ENCODE assay signal across 12 cellular contexts in genomic region chr9:137115394-137116026, GRCh38. TPM values are rescaled to one million over a fixed set of nuclear protein-coding genes. Genes with fewer than 3 reads are reported as not detected.
DNase-seq lines count a peak whose midpoint lies in the region; ATAC-seq and TF ChIP-seq lines count a peak whose summit lies in the region.
"Had no signal": no experiment of that assay in that cellular context is flagged by ENCODE, and none has a peak within 500 bp of the region (broad histone marks: within the 10 kb centered on the region; RNA-seq: fewer than 3 reads in every experiment).

No MANE protein-coding gene starts in this region.

- H3K36me3 ChIP-seq in OCI-LY7 (ENCODE audit: insufficient read depth, low read length) (peaks cover 21% of the 10 kb centered on the region), esophagus squamous epithelium (peaks cover 4 to 30% (median 4%) of the 10 kb centered on the region in 3 donors)

- H3K9me3 ChIP-seq in OCI-LY7 (ENCODE audit: low read length) (no peaks in the 10 kb centered on the region), esophagus squamous epithelium (no peaks in the 10 kb centered on the region)
- H3K9me3 ChIP-seq: mucosa of descending colon, tibial nerve had no signal

- no peaks in the 10 kb centered on the region for H3K27me3 Mint-ChIP-seq in activated CD4-positive, alpha-beta T cell treated with anti-CD3 and anti-CD28 coated beads, Interleukin-2, amount 10 ng/mL, durations not matched to agents 24 days and 14 days
- no peaks in the 10 kb centered on the region for H3K27me3 Mint-ChIP-seq in stimulated activated memory B cell treated with anti-CD40 and anti-IgM and Interleukin-4, amounts not matched to agents 10 μg/mL and 1 μg/mL and 100 μg/mL, for 72 hours

- intact Hi-C loops in activated CD4-positive, alpha-beta T cell treated with anti-CD3 and anti-CD28 coated beads, Interleukin-2, amount 10 ng/mL, durations not matched to agents 24 days and 14 days (cut with micrococcal nuclease), result loop anchor here (2.0 kb wide), 2 partner anchors 13 to 29 kb away; partner anchors contain the start of gene MAN1B1
- intact Hi-C loops in OCI-LY7 (cut with micrococcal nuclease; ENCODE audit: unreplicated experiment) (loop anchor here (2.0 to 5.0 kb wide), 3 partner anchors 37 to 72 kb away; partner anchors contain the start of genes ANAPC2 and SSNA1), esophagus squamous epithelium (cut with DNase I) (loop anchor here (5.0 kb wide), 1 partner anchor 112 kb away; the partner anchor contains the start of genes CYSRT1 and RNF224)

- peaks cover 0 to 17% (median 0%) of the 10 kb centered on the region in 4 donors for H3K27me3 ChIP-seq in esophagus squamous epithelium
- H3K27me3 ChIP-seq: tibial nerve had no signal

- H3K4me3 Mint-ChIP-seq in activated CD4-positive, alpha-beta T cell treated with anti-CD3 and anti-CD28 coated beads, Interleukin-2, amount 10 ng/mL, durations not matched to agents 24 days and 14 days, result peak overlapping the region; percentile 67
- H3K4me3 Mint-ChIP-seq in stimulated activated memory B cell treated with anti-CD40 and anti-IgM and Interleukin-4, amounts not matched to agents 10 μg/mL and 1 μg/mL and 100 μg/mL, for 72 hours, result peak overlapping the region; percentile 69

- H3K9me3 Mint-ChIP-seq in activated CD4-positive, alpha-beta T cell treated with anti-CD3 and anti-CD28 coated beads, Interleukin-2, amount 10 ng/mL, durations not matched to agents 24 days and 14 days, result no peaks in the 10 kb centered on the region
- no peaks in the 10 kb centered on the region for H3K9me3 Mint-ChIP-seq in stimulated activated memory B cell treated with anti-CD40 and anti-IgM and Interleukin-4, amounts not matched to agents 10 μg/mL and 1 μg/mL and 100 μg/mL, for 72 hours

- TF ChIP-seq CTCF in OCI-LY7 (conservative IDR thresholded peaks at IDR 0.05; ENCODE audit: low read length) (peak; percentile 44; the same call in 1 of the 2 replicates), esophagus squamous epithelium (IDR thresholded peaks at IDR 0.05) (no peak)

- H3K79me2 ChIP-seq in OCI-LY7 (ENCODE audit: insufficient read depth, low read depth, low read length), result no peaks in the 10 kb centered on the region

- TF ChIP-seq POLR2A in esophagus squamous epithelium (IDR thresholded peaks at IDR 0.05), result no peak

- no peaks in the 10 kb centered on the region for H3K9me2 ChIP-seq in OCI-LY7 (ENCODE audit: insufficient read depth, low read length)

- H4K20me1 ChIP-seq in OCI-LY7 (ENCODE audit: insufficient read depth, low read length), result no peaks in the 10 kb centered on the region

- H3K4me1 ChIP-seq in OCI-LY7 (ENCODE audit: insufficient read depth, low read length, poor library complexity, severe bottlenecking) (peaks cover 41% of the 10 kb centered on the region), esophagus squamous epithelium (peaks cover 14 to 20% (median 15%) of the 10 kb centered on the region in 3 donors)

- peaks cover 8% of the 10 kb centered on the region for H3K4me1 Mint-ChIP-seq in activated CD4-positive, alpha-beta T cell treated with anti-CD3 and anti-CD28 coated beads, Interleukin-2, amount 10 ng/mL, durations not matched to agents 24 days and 14 days
- H3K4me1 Mint-ChIP-seq in stimulated activated memory B cell treated with anti-CD40 and anti-IgM and Interleukin-4, amounts not matched to agents 10 μg/mL and 1 μg/mL and 100 μg/mL, for 72 hours, result peaks cover 23% of the 10 kb centered on the region

- POLR2A ChIA-PET in OCI-LY7 (lab: Charles Lee), result interaction anchor here (0.5 to 1.2 kb wide), 3 partner anchors 13 to 74 kb away, joined by 3 to 4 read pairs (median 4); partner anchors contain the start of gene SAPCD2

- H3K27ac ChIP-seq in OCI-LY7 (ENCODE audit: low read depth, low read length, poor library complexity, severe bottlenecking), result no peak overlapping the region
- no peak overlapping the region for H3K27ac ChIP-seq in esophagus squamous epithelium

- WGBS in esophagus squamous epithelium, 2 donors, result 70 to 73% methylated on average over 2 to 9 of the region's 21 CpGs

- CTCF ChIA-PET in OCI-LY7 (lab: Charles Lee; ENCODE audit: unreplicated experiment), result interaction anchor here (0.5 kb wide), 1 partner anchor 104 kb away, joined by 3 read pairs; no protein-coding TSS in a partner anchor

- peak overlapping the region; percentile 71 for H3K4me2 ChIP-seq in OCI-LY7 (ENCODE audit: low read length)

- H3K27ac Mint-ChIP-seq in activated CD4-positive, alpha-beta T cell treated with anti-CD3 and anti-CD28 coated beads, Interleukin-2, amount 10 ng/mL, durations not matched to agents 24 days and 14 days, result no peak overlapping the region
- H3K27ac Mint-ChIP-seq in stimulated activated memory B cell treated with anti-CD40 and anti-IgM and Interleukin-4, amounts not matched to agents 10 μg/mL and 1 μg/mL and 100 μg/mL, for 72 hours, result no peak overlapping the region

- no TSS peak for BruUV-seq in OCI-LY7 (replicated peaks; lab: Mats Ljungman, UMichigan)

- no peak overlapping the region for H2AFZ ChIP-seq in OCI-LY7 (ENCODE audit: low read length)

- H3K36me3 Mint-ChIP-seq in activated CD4-positive, alpha-beta T cell treated with anti-CD3 and anti-CD28 coated beads, Interleukin-2, amount 10 ng/mL, durations not matched to agents 24 days and 14 days (ENCODE audit: low read depth), result peaks cover 8% of the 10 kb centered on the region
- peaks cover 13% of the 10 kb centered on the region for H3K36me3 Mint-ChIP-seq in stimulated activated memory B cell treated with anti-CD40 and anti-IgM and Interleukin-4, amounts not matched to agents 10 μg/mL and 1 μg/mL and 100 μg/mL, for 72 hours

- peak overlapping the region; percentile 95 for H3K4me3 ChIP-seq in OCI-LY7 (ENCODE audit: low read depth, low read length, poor library complexity, severe bottlenecking)
- H3K4me3 ChIP-seq in esophagus squamous epithelium, result peak overlapping the region in 3 of 4 donors; percentile 57 to 94 (median 88)
- H3K4me3 ChIP-seq: mucosa of descending colon had no signal

- no peak for DNase-seq in activated CD4-positive, alpha-beta T cell treated with anti-CD3 and anti-CD28 coated beads, Interleukin-2, amount 10 ng/mL, durations not matched to agents 24 days and 14 days
- DNase-seq in activated CD4-positive, alpha-beta T cell treated with anti-CD3 and anti-CD28 coated beads, Interleukin-2, amount 50 U/mL, for 4 hours, result no peak
- DNase-seq in OCI-LY7 (ENCODE audit: low spot score) (no peak), esophagus squamous epithelium (lab: John Stamatoyannopoulos, UW) (no peak), NCI-H2107 (lab: John Stamatoyannopoulos, UW) (no peak), T-helper 1 cell (no peak)
- DNase-seq: activated CD4-positive, alpha-beta T cell treated with anti-CD3 and anti-CD28 coated beads for 4 hours had no signal

- no peak for ATAC-seq in stimulated activated memory B cell treated with anti-CD40 and anti-IgM and Interleukin-4, amounts not matched to agents 10 μg/mL and 1 μg/mL and 100 μg/mL, for 72 hours
- no peak for ATAC-seq in activated CD4-positive, CD25-positive, alpha-beta regulatory T cell treated with anti-CD3 and anti-CD28 coated beads, Interleukin-2, amount 50 U/mL, for 24 hours

RNA-seq across cellular contexts. Expression of gene DPP7, which starts 1.0 kb away (rescaled TPM):
- total RNA-seq in activated CD4-positive, alpha-beta T cell treated with anti-CD3 and anti-CD28 coated beads, Interleukin-2, amount 10 ng/mL, durations not matched to agents 24 days and 14 days, result 365 and 375 TPM in 2 replicates
- 173 and 182 TPM in 2 replicates for total RNA-seq in OCI-LY7 (2014; rRNA removed; shearing (Covaris generic))
- total RNA-seq in OCI-LY7 (2022) (154 TPM in 2 replicates), esophagus squamous epithelium (100 to 1,000 TPM in 1 of 4 donors, 10 to 100 TPM in 3; 41.1 to 109 (median 62.4) TPM)

RNA-seq across cellular contexts. Expression of gene GRIN1, which starts 23.4 kb away (rescaled TPM):
- total RNA-seq in activated CD4-positive, alpha-beta T cell treated with anti-CD3 and anti-CD28 coated beads, Interleukin-2, amount 10 ng/mL, durations not matched to agents 24 days and 14 days, result 0.07 TPM in 1 of 2 replicates, not detected in the other
- total RNA-seq in OCI-LY7 (2014; rRNA removed; shearing (Covaris generic)), result 0.06 TPM in 1 of 2 replicates, not detected in the other
- total RNA-seq in OCI-LY7 (2022), result 0.15 and 0.55 TPM in 2 replicates
- total RNA-seq in esophagus squamous epithelium, result under 1 TPM in 1 of 4 donors, not detected in 3; 0.38 TPM
- total RNA-seq: M059J had no signal

RNA-seq across cellular contexts. Expression of gene MAN1B1, which starts 28.7 kb away (rescaled TPM):
- 49.7 and 50.1 TPM in 2 replicates for total RNA-seq in activated CD4-positive, alpha-beta T cell treated with anti-CD3 and anti-CD28 coated beads, Interleukin-2, amount 10 ng/mL, durations not matched to agents 24 days and 14 days
- 22.5 and 32.7 TPM in 2 replicates for total RNA-seq in OCI-LY7 (2014; rRNA removed; shearing (Covaris generic))
- 38.8 and 43.4 TPM in 2 replicates for total RNA-seq in OCI-LY7 (2022)
- 10 to 100 TPM; 25.6 to 50.9 (median 39.4) TPM for total RNA-seq in esophagus squamous epithelium

RNA-seq across cellular contexts. Expression of gene UAP1L1, which starts 38.2 kb away (rescaled TPM):
- total RNA-seq in activated CD4-positive, alpha-beta T cell treated with anti-CD3 and anti-CD28 coated beads, Interleukin-2, amount 10 ng/mL, durations not matched to agents 24 days and 14 days, result 17.1 and 19.1 TPM in 2 replicates
- total RNA-seq in OCI-LY7 (2014; rRNA removed; shearing (Covaris generic)), result 5.3 and 5.7 TPM in 2 replicates
- total RNA-seq in OCI-LY7 (2022) (12.3 and 16.7 TPM in 2 replicates), esophagus squamous epithelium (1 to 10 TPM; 2.2 to 4.7 (median 3.7) TPM)

RNA-seq across cellular contexts. Expression of gene SAPCD2, which starts 45.2 kb away (rescaled TPM):
- total RNA-seq in activated CD4-positive, alpha-beta T cell treated with anti-CD3 and anti-CD28 coated beads, Interleukin-2, amount 10 ng/mL, durations not matched to agents 24 days and 14 days, result 22.8 and 23.8 TPM in 2 replicates
- total RNA-seq in OCI-LY7 (2014; rRNA removed; shearing (Covaris generic)), result 65.9 and 74.0 TPM in 2 replicates
- total RNA-seq in OCI-LY7 (2022) (51.4 and 57.2 TPM in 2 replicates), esophagus squamous epithelium (10 to 100 TPM in 3 of 4 donors, 1 to 10 TPM in 1; 8.2 to 21.2 (median 14.7) TPM)
